ENCODE assay signal across 13 cellular contexts in genomic region chr5:157582731-157583580, GRCh38. TPM values are rescaled to one million over a fixed set of nuclear protein-coding genes. Genes with fewer than 3 reads are reported as not detected.
DNase-seq lines count a peak whose midpoint lies in the region; ATAC-seq and TF ChIP-seq lines count a peak whose summit lies in the region.
"Had no signal": no experiment of that assay in that cellular context is flagged by ENCODE, and none has a peak within 500 bp of the region (broad histone marks: within the 10 kb centered on the region; RNA-seq: fewer than 3 reads in every experiment).

No MANE protein-coding gene starts in this region.

- no peaks in the 10 kb centered on the region for H3K9me2 ChIP-seq in PC-9 (ENCODE audit: insufficient read depth)

- H3F3A ChIP-seq in PC-9 (ENCODE audit: insufficient read depth, low read depth): no peaks in the 10 kb centered on the region

- CTCF ChIA-PET in PC-9 (lab: Charles Lee): no interaction called here

- ATAC-seq in GM18502 (IDR thresholded peaks at IDR 0.05; ENCODE audit: poor library complexity, unreplicated experiment) (peak; percentile 63), GM21381 (IDR thresholded peaks at IDR 0.05; ENCODE audit: unreplicated experiment) (peak; percentile 51), heart right ventricle (peak in 7 of 8 donors; percentile 65 to 95 (median 82))
- ATAC-seq: lower lobe of right lung had no signal

- POLR2A ChIA-PET in PC-9 (lab: Charles Lee; ENCODE audit: unreplicated experiment): no interaction called here

- TF ChIP-seq CTCF in heart right ventricle (IDR thresholded peaks at IDR 0.05) (peak in 2 of 9 donors; percentile 31 to 43), PC-9 (conservative IDR thresholded peaks at IDR 0.05) (no peak), lower leg skin (IDR thresholded peaks at IDR 0.05) (no peak), transverse colon (IDR thresholded peaks at IDR 0.05) (no peak)

- H3K4me1 ChIP-seq in heart right ventricle (peaks cover 0 to 13% (median 0%) of the 10 kb centered on the region in 9 donors), PC-9 (replicated peaks; ENCODE audit: insufficient read depth) (no peaks in the 10 kb centered on the region), transverse colon (no peaks in the 10 kb centered on the region)
- H3K4me1 ChIP-seq: lower lobe of right lung, sigmoid colon had no signal

- peak overlapping the region in 1 of 10 donors; percentile 43 for H3K27ac ChIP-seq in heart right ventricle
- H3K27ac ChIP-seq in PC-9: no peak overlapping the region
- peak overlapping the region in 1 of 4 donors; percentile 30 for H3K27ac ChIP-seq in transverse colon
- H3K27ac ChIP-seq: esophagus squamous epithelium, lower lobe of right lung, sigmoid colon had no signal

- BruUV-seq in PC-9 (replicated peaks; lab: Mats Ljungman, UMichigan): no TSS peak

- H3K27me3 ChIP-seq in heart right ventricle: no peaks in the 10 kb centered on the region
- H3K27me3 ChIP-seq in PC-9 (ENCODE audit: insufficient read depth, low read depth): no peaks in the 10 kb centered on the region
- no peaks in the 10 kb centered on the region for H3K27me3 ChIP-seq in transverse colon
- H3K27me3 ChIP-seq: esophagus squamous epithelium, sigmoid colon had no signal

- no peaks in the 10 kb centered on the region for H3K79me2 ChIP-seq in PC-9 (ENCODE audit: low read depth)

- no peak for TF ChIP-seq EP300 in transverse colon (IDR thresholded peaks at IDR 0.05; ENCODE audit: low read depth)

- H3K4me3 ChIP-seq in heart right ventricle (no peak overlapping the region), PC-9 (no peak overlapping the region), lower leg skin (ENCODE audit: low read depth, poor library complexity, severe bottlenecking) (no peak overlapping the region), transverse colon (no peak overlapping the region)
- H3K4me3 ChIP-seq: esophagus squamous epithelium, lower lobe of right lung, sigmoid colon had no signal

- no peaks in the 10 kb centered on the region for H3K36me3 ChIP-seq in heart right ventricle
- H3K36me3 ChIP-seq in PC-9 (ENCODE audit: low read depth): no peaks in the 10 kb centered on the region
- H3K36me3 ChIP-seq in transverse colon: no peaks in the 10 kb centered on the region
- H3K36me3 ChIP-seq: esophagus squamous epithelium, lower lobe of right lung, sigmoid colon had no signal

- no peak overlapping the region for H3K4me2 ChIP-seq in PC-9

- no peaks in the 10 kb centered on the region for H4K20me1 ChIP-seq in PC-9 (ENCODE audit: insufficient read depth)

- TF ChIP-seq POLR2A in lower leg skin (IDR thresholded peaks at IDR 0.05): no peak
- no peak for TF ChIP-seq POLR2A in transverse colon (IDR thresholded peaks at IDR 0.05)

- no peak overlapping the region for H2AFZ ChIP-seq in PC-9

- 43 to 46% methylated on average over 9 of the region's 9 CpGs for WGBS in heart right ventricle, 2 donors
- 74 to 78% methylated on average over 9 of the region's 9 CpGs for WGBS in lower leg skin, 2 donors
- WGBS in transverse colon (ENCODE audit: low coverage in 1 of 2), 2 donors: 67 to 72% methylated on average over 6 to 9 of the region's 9 CpGs

- H3K9me3 ChIP-seq in heart right ventricle (peaks cover 0 to 5% (median 0%) of the 10 kb centered on the region in 11 donors), PC-9 (ENCODE audit: insufficient read depth, low read depth) (no peaks in the 10 kb centered on the region), transverse colon (no peaks in the 10 kb centered on the region)
- H3K9me3 ChIP-seq: esophagus squamous epithelium, lower lobe of right lung had no signal

- in situ Hi-C loops in transverse colon (cut with MboI; ENCODE audit: low pct_ligation_motif_present in 1 of 4, low pct_unique_long_range_greater_than_20kb in 1 of 4, low sequenced_read_pairs in 3 of 4): no loop called here

- intact Hi-C loops in heart right ventricle (cut with DNase I): no loop called here
- intact Hi-C loops in PC-9 (cut with micrococcal nuclease; ENCODE audit: unreplicated experiment): no loop called here
- intact Hi-C loops in lower leg skin (cut with DNase I; ENCODE audit: low total_unique reads): no loop called here
- intact Hi-C loops in transverse colon (cut with DNase I; ENCODE audit: low total_unique reads): no loop called here

- DNase-seq in MV-4-11 (lab: John Stamatoyannopoulos, UW) (peak; percentile 4), heart right ventricle (no peak), nucleus accumbens (lab: John Stamatoyannopoulos, UW) (no peak), PC-9 (no peak), lower leg skin (ENCODE audit: low spot score in 2 of 2) (no peak), transverse colon (no peak)
- DNase-seq: DMS79, esophagus squamous epithelium, lower lobe of right lung, sigmoid colon, T-helper 9 cell had no signal

RNA-seq across cellular contexts. Expression of gene ADAM19, which starts 7.4 kb away (rescaled TPM):
- total RNA-seq in heart right ventricle: 10 to 100 TPM in 7 of 10 donors, 1 to 10 TPM in 3; 5.5 to 49.6 (median 28.1) TPM
- 1 to 10 TPM; 6.4 to 8.8 TPM for polyA plus RNA-seq in heart right ventricle
- 7.6 and 9.3 TPM in 2 replicates for total RNA-seq in PC-9 (2021)
- 1 to 10 TPM in 2 of 4 donors, under 1 TPM in 2; 0.68 to 1.7 (median 1.0) TPM for total RNA-seq in lower leg skin
- 10 to 100 TPM in 3 of 4 donors, 1 to 10 TPM in 1; 4.0 to 28.1 (median 15.1) TPM for total RNA-seq in transverse colon
